In the genomic region with DNA sequence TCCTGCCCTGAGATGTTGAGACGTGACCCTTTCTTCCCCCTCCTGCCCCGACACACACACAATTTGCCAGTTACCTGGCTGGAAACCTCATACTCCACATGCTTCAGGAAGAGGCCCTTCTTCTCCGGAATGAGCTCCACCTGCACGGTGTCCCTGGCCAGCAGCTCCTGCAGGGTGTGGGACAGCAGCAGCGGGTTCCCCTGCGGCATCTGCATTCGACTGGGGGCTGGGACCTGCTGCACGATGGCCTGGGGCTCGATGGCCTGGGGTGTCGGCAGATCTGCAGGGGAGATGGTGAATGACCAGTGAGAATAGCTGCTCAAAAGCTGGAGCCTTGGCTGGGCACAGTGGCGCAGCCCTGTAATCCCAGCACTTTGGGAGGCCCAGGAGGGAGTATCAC, we compare ENCODE assay signal across 31 cellular contexts.
"Had no signal": no experiment of that assay in that cellular context is flagged by ENCODE, and none has a peak within 500 bp of the region (broad histone marks: within the 10 kb centered on the region; RNA-seq: fewer than 3 reads in every experiment).

No MANE protein-coding gene starts in this region.

- H3K27ac Mint-ChIP-seq: activated naive CD4-positive, alpha-beta T cell treated with anti-CD3 and anti-CD28 coated beads, Interleukin-2, amount 10 ng/mL, durations not matched to agents 7 days and 5 days; activated naive CD8-positive, alpha-beta T cell treated with anti-CD3 and anti-CD28 coated beads, Interleukin-2, amount 10 ng/mL, durations not matched to agents 7 days and 5 days; activated T-cell treated with anti-CD3 and anti-CD28 coated beads, Interleukin-2, amount 50 U/mL, for 24 hours; immature natural killer cell; natural killer cell treated with Interleukin-12 subunit alpha and Interleukin-12 subunit beta and Interleukin-15 and Interleukin-18, amount 100 ng/mL, for 72 hours; T-helper 2 cell treated with Interferon-gamma antibody and Interleukin-4, amounts not matched to agents 5 μg/mL and 100 μg/mL, for 36 hours had no signal

- H2AFZ ChIP-seq: hepatocyte, parathyroid adenoma had no signal

- H3K4me3 Mint-ChIP-seq: activated naive CD4-positive, alpha-beta T cell treated with anti-CD3 and anti-CD28 coated beads, Interleukin-2, amount 10 ng/mL, durations not matched to agents 7 days and 5 days; activated naive CD8-positive, alpha-beta T cell treated with anti-CD3 and anti-CD28 coated beads, Interleukin-2, amount 10 ng/mL, durations not matched to agents 7 days and 5 days; activated T-cell treated with anti-CD3 and anti-CD28 coated beads, Interleukin-2, amount 50 U/mL, for 24 hours; immature natural killer cell; natural killer cell treated with Interleukin-12 subunit alpha and Interleukin-12 subunit beta and Interleukin-15 and Interleukin-18, amount 100 ng/mL, for 72 hours; T-helper 2 cell treated with Interferon-gamma antibody and Interleukin-4, amounts not matched to agents 5 μg/mL and 100 μg/mL, for 36 hours had no signal

- H3K4me2 ChIP-seq: hepatocyte had no signal

- H3K36me3 Mint-ChIP-seq: activated naive CD8-positive, alpha-beta T cell treated with anti-CD3 and anti-CD28 coated beads, Interleukin-2, amount 10 ng/mL, durations not matched to agents 7 days and 5 days; natural killer cell treated with Interleukin-12 subunit alpha and Interleukin-12 subunit beta and Interleukin-15 and Interleukin-18, amount 100 ng/mL, for 72 hours had no signal

- ATAC-seq: activated CD4-positive, CD25-positive, alpha-beta regulatory T cell treated with anti-CD3 and anti-CD28 coated beads, Interleukin-2, amount 50 U/mL, for 24 hours; gastrocnemius medialis; lower lobe of right lung; mucosa of descending colon; natural killer cell treated with Interleukin-12 subunit alpha and Interleukin-12 subunit beta and Interleukin-15 and Interleukin-18, amount 100 ng/mL, for 72 hours; psoas muscle had no signal

- H3K27ac ChIP-seq: brain microvascular endothelial cell, coronary artery, dorsolateral prefrontal cortex, gastrocnemius medialis, hepatocyte, lower lobe of right lung, neutrophil, parathyroid adenoma, psoas muscle, sigmoid colon, tibial nerve had no signal

- H3K79me2 ChIP-seq: parathyroid adenoma had no signal

- H3K9me3 Mint-ChIP-seq: activated naive CD4-positive, alpha-beta T cell treated with anti-CD3 and anti-CD28 coated beads, Interleukin-2, amount 10 ng/mL, durations not matched to agents 7 days and 5 days; activated naive CD8-positive, alpha-beta T cell treated with anti-CD3 and anti-CD28 coated beads, Interleukin-2, amount 10 ng/mL, durations not matched to agents 7 days and 5 days; activated T-cell treated with anti-CD3 and anti-CD28 coated beads, Interleukin-2, amount 50 U/mL, for 24 hours; immature natural killer cell; natural killer cell treated with Interleukin-12 subunit alpha and Interleukin-12 subunit beta and Interleukin-15 and Interleukin-18, amount 100 ng/mL, for 72 hours; T-helper 2 cell treated with Interferon-gamma antibody and Interleukin-4, amounts not matched to agents 5 μg/mL and 100 μg/mL, for 36 hours had no signal

- H3K36me3 ChIP-seq: gastrocnemius medialis had no signal

- H3K4me3 ChIP-seq: coronary artery, dorsolateral prefrontal cortex, gastrocnemius medialis, hepatocyte, lower lobe of right lung, mucosa of descending colon, psoas muscle, sigmoid colon, tibial nerve had no signal

- H3K27me3 ChIP-seq: brain microvascular endothelial cell, dorsolateral prefrontal cortex, gastrocnemius medialis, hepatocyte, neutrophil, sigmoid colon, tibial nerve had no signal

- H3K27me3 Mint-ChIP-seq: activated naive CD4-positive, alpha-beta T cell treated with anti-CD3 and anti-CD28 coated beads, Interleukin-2, amount 10 ng/mL, durations not matched to agents 7 days and 5 days; activated naive CD8-positive, alpha-beta T cell treated with anti-CD3 and anti-CD28 coated beads, Interleukin-2, amount 10 ng/mL, durations not matched to agents 7 days and 5 days; activated T-cell treated with anti-CD3 and anti-CD28 coated beads, Interleukin-2, amount 50 U/mL, for 24 hours; natural killer cell treated with Interleukin-12 subunit alpha and Interleukin-12 subunit beta and Interleukin-15 and Interleukin-18, amount 100 ng/mL, for 72 hours had no signal

- DNase-seq: activated CD4-positive, alpha-beta T cell treated with anti-CD3 and anti-CD28 coated beads for 48 hours; activated CD4-positive, alpha-beta T cell treated with anti-CD3 and anti-CD28 coated beads, Interleukin-2, amount 50 U/mL, for 48 hours; activated CD8-positive, alpha-beta memory T cell treated with anti-CD3 and anti-CD28 coated beads, Interleukin-2, amount 50 U/mL, for 48 hours; activated gamma-delta T cell; activated naive CD4-positive, alpha-beta T cell treated with anti-CD3 and anti-CD28 coated beads, Interleukin-2, amount 10 ng/mL, durations not matched to agents 7 days and 5 days; activated naive CD8-positive, alpha-beta T cell treated with anti-CD3 and anti-CD28 coated beads, Interleukin-2, amount 10 ng/mL, durations not matched to agents 7 days and 5 days; activated T-cell treated with anti-CD3 and anti-CD28 coated beads, Interleukin-2, amount 50 U/mL, for 24 hours; brain microvascular endothelial cell; dorsolateral prefrontal cortex; effector memory CD4-positive, alpha-beta T cell; erythroblast; gastrocnemius medialis; glutamatergic neuron; immature natural killer cell; lower lobe of right lung; mesendoderm; mucosa of descending colon; psoas muscle; sigmoid colon; small intestine; stimulated activated naive CD4-positive, alpha-beta T cell treated with Interleukin-2 at 50 U/mL for 16 hours; T-helper 1 cell had no signal

- FAIRE-seq: astrocyte, small intestine had no signal

- H3K9ac ChIP-seq: parathyroid adenoma had no signal

- H3K9me3 ChIP-seq: gastrocnemius medialis, lower lobe of right lung, mucosa of descending colon, neutrophil, psoas muscle, sigmoid colon, tibial nerve had no signal

- H3K4me1 ChIP-seq: gastrocnemius medialis, parathyroid adenoma, psoas muscle had no signal
